Comparison of ENCODE assay signal across 8 cellular contexts in genomic region chr1:29124366-29125236, GRCh38. TPM values are rescaled to one million over a fixed set of nuclear protein-coding genes. Genes with fewer than 3 reads are reported as not detected.
A peak's percentile ranks its signal among the peaks of the same experiment; 100 is the strongest.
DNase-seq lines count a peak whose midpoint lies in the region; ATAC-seq, FAIRE-seq and TF ChIP-seq lines count a peak whose summit lies in the region.

No MANE protein-coding gene starts in this region.

- DNase-seq in AG08396 (ENCODE audit: low spot score) (peak; percentile 97), HFFc6 (peak; percentile 50), mammary epithelial cell (peak; percentile 39), kidney (peak; percentile 95), NCI-H526 treated with DMSO at 0.1 percent for 48 hours (lab: John Stamatoyannopoulos, UW) (no peak)
- DNase-seq in stimulated activated CD4-positive, alpha-beta T cell treated with anti-CD3 and anti-CD28 coated beads, Interleukin-2, amount 100 ng/mL, for 24 hours: peak; percentile 66 to 77

- H3K27ac ChIP-seq in VCaP (peak overlapping the region; percentile 44; the same call in 1 of the 2 replicates), mammary epithelial cell (ENCODE audit: insufficient read depth, low read depth, low read length) (no peak overlapping the region), kidney (ENCODE audit: low read depth in 2 of 2, low read length in 2 of 2) (peak overlapping the region; percentile 80 to 93)

- dilution Hi-C loops in mammary epithelial cell (cut with HindIII; ENCODE audit: low sequenced_read_pairs): no loop called here

- peaks cover 11% of the 10 kb centered on the region for H3K27me3 ChIP-seq in mammary epithelial cell (ENCODE audit: insufficient read depth, low read length)

- H3K4me3 ChIP-seq in mammary epithelial cell (replicated peaks in 1 of 3; ENCODE audit: insufficient read depth in 1 of 3, low read depth in 2 of 3, low read length in 3 of 3) (peak overlapping the region; percentile 50 to 57 (median 52)), kidney (ENCODE audit: low read length in 2 of 2) (peak overlapping the region; percentile 63 to 66)

- ATAC-seq in GM18868 (IDR thresholded peaks at IDR 0.05; ENCODE audit: unreplicated experiment): no peak

- H3K9me3 Mint-ChIP-seq in HFFc6: no peaks in the 10 kb centered on the region

- in situ Hi-C loops in mammary epithelial cell (cut with MboI; ENCODE audit: low sequenced_read_pairs in 2 of 2): no loop called here

- H3K4me1 Mint-ChIP-seq in HFFc6 (ENCODE audit: low read depth): peaks cover 17% of the 10 kb centered on the region

- peak overlapping the region; percentile 75 for H3K4me3 Mint-ChIP-seq in HFFc6

- peak overlapping the region; percentile 82 for H2AFZ ChIP-seq in mammary epithelial cell (ENCODE audit: low read depth, low read length)

- TF ChIP-seq CTCF in HFFc6 (IDR thresholded peaks at IDR 0.05) (peak; percentile 93), VCaP (conservative IDR thresholded peaks at IDR 0.05) (peak; percentile 29), mammary epithelial cell (conservative IDR thresholded peaks at IDR 0.05 in 1 of 2, IDR thresholded peaks at IDR 0.05 in 1 of 2; ENCODE audit: extremely low read depth in 1 of 2, insufficient read depth in 1 of 2, low read depth in 1 of 2, low read length in 2 of 2) (peak; percentile 17 to 61), kidney (IDR thresholded peaks at IDR 0.05; ENCODE audit: borderline replicate concordance, extremely low read depth, insufficient read depth) (peak; percentile 47)

- no peaks in the 10 kb centered on the region for H3K9me3 ChIP-seq in mammary epithelial cell (replicated peaks; ENCODE audit: insufficient read depth, low read length)
- no peaks in the 10 kb centered on the region for H3K9me3 ChIP-seq in kidney (ENCODE audit: control insufficient read depth in 1 of 2, low read length in 2 of 2)

- peaks cover 20% of the 10 kb centered on the region for H3K4me1 ChIP-seq in mammary epithelial cell (ENCODE audit: insufficient read depth, low read length)
- peaks cover 0 to 6% of the 10 kb centered on the region in 2 donors for H3K4me1 ChIP-seq in kidney (ENCODE audit: control insufficient read depth in 1 of 2, insufficient read depth in 1 of 2, low read depth in 1 of 2, low read length in 2 of 2)

- CTCF ChIA-PET in mammary epithelial cell (lab: Charles Lee; ENCODE audit: low non-redundant PET): interaction anchor here (0.6 kb wide), 1 partner anchor 53 kb away, joined by 46 read pairs; no protein-coding TSS in a partner anchor

- no peaks in the 10 kb centered on the region for H4K20me1 ChIP-seq in mammary epithelial cell (ENCODE audit: insufficient read depth, low read length)

- no peak for FAIRE-seq in kidney (lab: Jason Lieb, UNC)

- peak overlapping the region; percentile 90 for H3K4me2 ChIP-seq in mammary epithelial cell (ENCODE audit: insufficient read depth, low read depth, low read length)

- no peaks in the 10 kb centered on the region for H3K36me3 Mint-ChIP-seq in HFFc6 (ENCODE audit: low read depth)

- intact Hi-C loops in mammary epithelial cell (cut with micrococcal nuclease) (no loop called here), kidney (cut with DNase I) (no loop called here)

- BruUV-seq in mammary epithelial cell (replicated peaks; lab: Mats Ljungman, UMichigan): no TSS peak

- 8% methylated on average over 13 of the region's 85 CpGs for WGBS in mammary epithelial cell (ENCODE audit: low coverage, missing lambda C conversion rate)

- no peak overlapping the region for H3K9ac ChIP-seq in mammary epithelial cell (ENCODE audit: insufficient read depth, low read length)
- H3K9ac ChIP-seq in kidney (ENCODE audit: low read length in 2 of 2): peak overlapping the region; percentile 60 to 82

- H3K27me3 Mint-ChIP-seq in HFFc6 (ENCODE audit: insufficient read depth): peaks cover 3% of the 10 kb centered on the region; the same call in 1 of the 2 replicates

- peak overlapping the region; percentile 84 for H3K27ac Mint-ChIP-seq in HFFc6

- H3K36me3 ChIP-seq in mammary epithelial cell (ENCODE audit: insufficient read depth, low read length) (no peaks in the 10 kb centered on the region), kidney (ENCODE audit: control insufficient read depth in 1 of 2, insufficient read depth in 2 of 2, low read length in 2 of 2) (no peaks in the 10 kb centered on the region)

- no peaks in the 10 kb centered on the region for H3K79me2 ChIP-seq in mammary epithelial cell (ENCODE audit: insufficient read depth, low read length)

RNA-seq across cellular contexts. Expression of gene TMEM200B, which starts 0.9 kb away (rescaled TPM):
- 10 to 100 TPM; 12.7 to 15.4 (median 13.6) TPM for total RNA-seq in HFFc6 (2021; fragmentation: NEBNext Ultra II Directional; extraction: Animal tissue kit (Norgen Biotek cat#: 25700))
- under 1 TPM in 1 of 2 donors, not detected in 1; 0.33 TPM for total RNA-seq in mammary epithelial cell
- 0.25 TPM for polyA plus RNA-seq in mammary epithelial cell
- polyA minus RNA-seq in mammary epithelial cell: not detected
- 8.6 TPM for total RNA-seq in kidney
- 7.6 TPM for polyA plus RNA-seq in kidney (ENCODE audit: insufficient read depth, low read depth, low replicate concordance)

RNA-seq across cellular contexts. Expression of gene SRSF4, which starts 57.1 kb away (rescaled TPM):
- 10 to 100 TPM; 47.6 to 54.5 (median 51.5) TPM for total RNA-seq in HFFc6 (2021; fragmentation: NEBNext Ultra II Directional; extraction: Animal tissue kit (Norgen Biotek cat#: 25700))
- total RNA-seq in mammary epithelial cell (10 to 100 TPM; 22.5 to 93.1 TPM), kidney (72.3 TPM)
- polyA plus RNA-seq in mammary epithelial cell (42.9 TPM), kidney (ENCODE audit: insufficient read depth, low read depth, low replicate concordance) (48.4 TPM)
- 22.4 TPM for polyA minus RNA-seq in mammary epithelial cell

Comparison
In these comparisons a context has a peak if more than half of its experiments do, and no peak if none do; other contexts are left out.
1. CTCF ChIP-seq: peak in every context shown above with its lines; median percentile 93 in HFFc6; 47 in kidney; 39 in mammary epithelial cell; 29 in VCaP.